Comparison of ENCODE assay signal across 10 cellular contexts in genomic region chr5:125719681-125720676, GRCh38.
A peak's percentile ranks its signal among the peaks of the same experiment; 100 is the strongest.
DNase-seq lines count a peak whose midpoint lies in the region; ATAC-seq lines count a peak whose summit lies in the region.
"Had no signal": no experiment of that assay in that cellular context is flagged by ENCODE, and none has a peak within 500 bp of the region (broad histone marks: within the 10 kb centered on the region; RNA-seq: fewer than 3 reads in every experiment).

No MANE protein-coding gene starts in this region.

- H3K4me1 Mint-ChIP-seq in activated T-helper 1 cell treated with anti-CD3 and anti-CD28 coated beads, Interleukin-12 subunit alpha, Interleukin-12 subunit beta, Interleukin-2, Interleukin-4 antibody, amounts not matched to agents 30 ng/mL and 10 ng/mL and 1 ng/mL, durations not matched to agents 14 hours and 24 hours and 36 hours (ENCODE audit: low read depth), result no peaks in the 10 kb centered on the region
- no peaks in the 10 kb centered on the region for H3K4me1 Mint-ChIP-seq in T-cell

- H3K36me3 ChIP-seq in mesodermal cell (ENCODE audit: control insufficient read depth, insufficient read depth, low read length), result no peaks in the 10 kb centered on the region

- no peak overlapping the region for H3K27ac Mint-ChIP-seq in activated T-helper 1 cell treated with anti-CD3 and anti-CD28 coated beads, Interleukin-12 subunit alpha, Interleukin-12 subunit beta, Interleukin-2, Interleukin-4 antibody, amounts not matched to agents 30 ng/mL and 10 ng/mL and 1 ng/mL, durations not matched to agents 14 hours and 24 hours and 36 hours
- H3K27ac Mint-ChIP-seq in T-cell, result no peak overlapping the region

- DNase-seq in COLO668 (lab: John Stamatoyannopoulos, UW; ENCODE audit: unreplicated experiment), result peak; percentile 68
- peak; percentile 96 for DNase-seq in NCI-H2029 (lab: John Stamatoyannopoulos, UW)
- DNase-seq in caudate nucleus (lab: John Stamatoyannopoulos, UW), result peak in 4 of 61 donors; percentile 2 to 5 (median 4)
- no peak for DNase-seq in activated T-helper 1 cell treated with anti-CD3 and anti-CD28 coated beads, Interleukin-12 subunit alpha, Interleukin-12 subunit beta, Interleukin-2, Interleukin-4 antibody, amounts not matched to agents 30 ng/mL and 10 ng/mL and 1 ng/mL, durations not matched to agents 14 hours and 24 hours and 36 hours (ENCODE audit: low spot score)
- no peak for DNase-seq in posterior vena cava (ENCODE audit: low spot score)
- DNase-seq in T-cell, result no peak
- no peak for DNase-seq in GM19238 (ENCODE audit: insufficient read length, low spot score)
- DNase-seq: activated CD4-positive, alpha-beta T cell treated with anti-CD3 and anti-CD28 coated beads, Interleukin-2, amount 50 U/mL, for 1 hour; dermis blood vessel endothelial cell had no signal

- H3K9me3 ChIP-seq in mesodermal cell (ENCODE audit: control insufficient read depth, low read length), result no peaks in the 10 kb centered on the region

- H3K4me3 ChIP-seq in mesodermal cell (ENCODE audit: extremely low read depth, insufficient read depth, low read length, poor library complexity, severe bottlenecking), result no peak overlapping the region

- CTCF ChIA-PET in T-cell (lab: Charles Lee), result no interaction called here

- no peak overlapping the region for H3K4me3 Mint-ChIP-seq in activated T-helper 1 cell treated with anti-CD3 and anti-CD28 coated beads, Interleukin-12 subunit alpha, Interleukin-12 subunit beta, Interleukin-2, Interleukin-4 antibody, amounts not matched to agents 30 ng/mL and 10 ng/mL and 1 ng/mL, durations not matched to agents 14 hours and 24 hours and 36 hours
- H3K4me3 Mint-ChIP-seq in T-cell, result no peak overlapping the region

- peaks cover 19% of the 10 kb centered on the region for H3K4me1 ChIP-seq in mesodermal cell (ENCODE audit: control insufficient read depth, insufficient read depth, low read length, poor library complexity, severe bottlenecking)

- POLR2A ChIA-PET in T-cell (lab: Charles Lee), result no interaction called here

- H3K36me3 Mint-ChIP-seq in activated T-helper 1 cell treated with anti-CD3 and anti-CD28 coated beads, Interleukin-12 subunit alpha, Interleukin-12 subunit beta, Interleukin-2, Interleukin-4 antibody, amounts not matched to agents 30 ng/mL and 10 ng/mL and 1 ng/mL, durations not matched to agents 14 hours and 24 hours and 36 hours (ENCODE audit: low read depth), result no peaks in the 10 kb centered on the region
- no peaks in the 10 kb centered on the region for H3K36me3 Mint-ChIP-seq in T-cell

- no peaks in the 10 kb centered on the region for H3K27me3 Mint-ChIP-seq in activated T-helper 1 cell treated with anti-CD3 and anti-CD28 coated beads, Interleukin-12 subunit alpha, Interleukin-12 subunit beta, Interleukin-2, Interleukin-4 antibody, amounts not matched to agents 30 ng/mL and 10 ng/mL and 1 ng/mL, durations not matched to agents 14 hours and 24 hours and 36 hours (ENCODE audit: insufficient read depth)
- H3K27me3 Mint-ChIP-seq in T-cell, result no peaks in the 10 kb centered on the region

- no peaks in the 10 kb centered on the region for H3K9me3 Mint-ChIP-seq in activated T-helper 1 cell treated with anti-CD3 and anti-CD28 coated beads, Interleukin-12 subunit alpha, Interleukin-12 subunit beta, Interleukin-2, Interleukin-4 antibody, amounts not matched to agents 30 ng/mL and 10 ng/mL and 1 ng/mL, durations not matched to agents 14 hours and 24 hours and 36 hours
- peaks cover 5 to 10% (median 6%) of the 10 kb centered on the region in 3 donors for H3K9me3 Mint-ChIP-seq in T-cell

- ATAC-seq in T-cell (replicated peaks in 1 of 4), result no peak

- H3K27ac ChIP-seq in caudate nucleus (ENCODE audit: low read depth, low read length) (peak overlapping the region; percentile 1), mesodermal cell (ENCODE audit: low read depth, low read length, severe bottlenecking) (peak overlapping the region; percentile 30)

- intact Hi-C loops in activated T-helper 1 cell treated with anti-CD3 and anti-CD28 coated beads, Interleukin-12 subunit alpha, Interleukin-12 subunit beta, Interleukin-2, Interleukin-4 antibody, amounts not matched to agents 30 ng/mL and 10 ng/mL and 1 ng/mL, durations not matched to agents 14 hours and 24 hours and 36 hours (cut with micrococcal nuclease), result no loop called here
- intact Hi-C loops in posterior vena cava (cut with DNase I), result no loop called here

- WGBS in mesodermal cell (ENCODE audit: insufficient coverage in 2 of 2), 2 experiments, result 42 to 50% methylated on average over 2 to 5 of the region's 11 CpGs

Comparison
In these comparisons a context has a peak if more than half of its experiments do, and no peak if none do; other contexts are left out.
1. DNase-seq: peak in COLO668 (single experiment) and NCI-H2029 (single experiment); none in activated T-helper 1 cell treated with anti-CD3 and anti-CD28 coated beads, Interleukin-12 subunit alpha, Interleukin-12 subunit beta, Interleukin-2, Interleukin-4 antibody, amounts not matched to agents 30 ng/mL and 10 ng/mL and 1 ng/mL, durations not matched to agents 14 hours and 24 hours and 36 hours (single experiment), posterior vena cava (single experiment), T-cell (0 of 34) and GM19238 (single experiment).